23 cellular contexts compared by ENCODE assay signal in the genomic region with DNA sequence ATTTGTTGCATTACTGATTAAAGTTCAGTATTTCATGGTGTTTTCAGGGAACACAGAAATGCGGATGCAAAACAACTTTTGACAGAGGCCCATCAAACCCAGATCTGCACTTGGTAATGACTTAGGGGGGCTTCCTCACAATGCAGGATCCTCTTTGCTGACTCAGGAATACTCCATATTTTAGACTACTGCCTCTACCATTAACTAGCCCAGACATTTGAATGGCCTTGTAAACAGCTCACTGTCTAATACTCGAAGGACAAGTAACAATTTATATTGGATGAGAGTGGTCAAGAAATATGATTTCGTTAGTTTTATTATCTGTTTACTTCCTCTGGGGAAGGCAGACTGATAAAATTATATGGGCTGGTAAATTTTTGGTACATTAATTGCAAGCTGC. TPM values are rescaled to one million over a fixed set of nuclear protein-coding genes. Genes with fewer than 3 reads are reported as not detected.
A peak's percentile ranks its signal among the peaks of the same experiment; 100 is the strongest.
DNase-seq lines count a peak whose midpoint lies in the region; ATAC-seq, FAIRE-seq and TF ChIP-seq lines count a peak whose summit lies in the region.
"Had no signal": no experiment of that assay in that cellular context is flagged by ENCODE, and none has a peak within 500 bp of the region (broad histone marks: within the 10 kb centered on the region; RNA-seq: fewer than 3 reads in every experiment).

No MANE protein-coding gene starts in this region.

- H3K9me3 Mint-ChIP-seq in naive thymus-derived CD4-positive, alpha-beta T cell: no peaks in the 10 kb centered on the region
- H3K9me3 Mint-ChIP-seq: CD4-positive, CD25-positive, alpha-beta regulatory T cell; CD8-positive, alpha-beta T cell had no signal

- H2BK5ac ChIP-seq in IMR-90 (ENCODE audit: low read depth, low read length, poor library complexity, severe bottlenecking) (no peak overlapping the region), mesendoderm (ENCODE audit: low read length) (no peak overlapping the region)

- H3K79me1 ChIP-seq in IMR-90 (ENCODE audit: low read depth in 1 of 2, low read length in 2 of 2): peaks cover 28 to 71% of the 10 kb centered on the region in 2 experiments
- no peaks in the 10 kb centered on the region for H3K79me1 ChIP-seq in mesendoderm (ENCODE audit: low read length)

- intact Hi-C loops in IMR-90 (cut with micrococcal nuclease): no loop called here
- intact Hi-C loops in prostate gland (cut with DNase I): no loop called here
- intact Hi-C loops in naive thymus-derived CD4-positive, alpha-beta T cell (cut with micrococcal nuclease): no loop called here

- H2BK15ac ChIP-seq in IMR-90 (ENCODE audit: low read depth, low read length) (no peak overlapping the region), mesendoderm (replicated peaks; ENCODE audit: low read depth) (no peak overlapping the region)

- no peak overlapping the region for H3K56ac ChIP-seq in IMR-90 (ENCODE audit: extremely low read depth, insufficient read depth, low read length)
- H3K56ac ChIP-seq in mesendoderm (ENCODE audit: low read length): no peak overlapping the region

- dilution Hi-C loops in IMR-90 (cut with HindIII; ENCODE audit: low sequenced_read_pairs, unreplicated experiment): no loop called here

- H3K4me1 ChIP-seq in A549: peaks cover 5% of the 10 kb centered on the region; the same call in 2 of the 3 replicates
- peaks cover 9% of the 10 kb centered on the region for H3K4me1 ChIP-seq in IMR-90 (ENCODE audit: control insufficient read depth, insufficient read depth, low read length)
- peaks cover 29% of the 10 kb centered on the region for H3K4me1 ChIP-seq in SJSA1 (replicated peaks)
- H3K4me1 ChIP-seq in prostate gland (replicated peaks): no peaks in the 10 kb centered on the region
- no peaks in the 10 kb centered on the region for H3K4me1 ChIP-seq in mesendoderm (ENCODE audit: control insufficient read depth, low read depth, low read length)
- no peaks in the 10 kb centered on the region for H3K4me1 ChIP-seq in naive thymus-derived CD4-positive, alpha-beta T cell (ENCODE audit: control insufficient read depth in 2 of 2, insufficient read depth in 2 of 2, low read length in 2 of 2)
- H3K4me1 ChIP-seq: BLaER1, Caco-2 had no signal

- H3K27ac Mint-ChIP-seq in naive thymus-derived CD4-positive, alpha-beta T cell: no peak overlapping the region
- H3K27ac Mint-ChIP-seq: CD4-positive, CD25-positive, alpha-beta regulatory T cell; CD8-positive, alpha-beta T cell had no signal

- H3K4ac ChIP-seq in IMR-90 (ENCODE audit: low read depth, low read length) (no peak overlapping the region), mesendoderm (ENCODE audit: low read depth, low read length) (no peak overlapping the region)

- DNase-seq in A549 (ENCODE audit: low read depth in 1 of 2, low spot score in 1 of 2) (no peak), IMR-90 (no peak), SJSA1 (ENCODE audit: low read depth in 1 of 2, low spot score in 2 of 2) (no peak), fibroblast of villous mesenchyme (ENCODE audit: low read depth) (peak; percentile 43), prostate gland (ENCODE audit: low spot score) (no peak), mesendoderm (no peak)
- no peak for DNase-seq in naive thymus-derived CD4-positive, alpha-beta T cell
- DNase-seq: 8988T; Caco-2; CD4-positive, CD25-positive, alpha-beta regulatory T cell; CD8-positive, alpha-beta T cell; DMS79; EL; GDM1; GM23248; H7; HCEC 1CT had no signal

- H4K91ac ChIP-seq in IMR-90 (ENCODE audit: insufficient read depth, low read depth, low read length): no peak overlapping the region

- TF ChIP-seq RAD21 in A549 (conservative IDR thresholded peaks at IDR 0.05 in 1 of 2, IDR thresholded peaks at IDR 0.05 in 1 of 2) (no peak), IMR-90 (IDR thresholded peaks at IDR 0.05; ENCODE audit: low read length) (no peak)

- no peaks in the 10 kb centered on the region for H3K4me1 Mint-ChIP-seq in naive thymus-derived CD4-positive, alpha-beta T cell
- H3K4me1 Mint-ChIP-seq: CD4-positive, CD25-positive, alpha-beta regulatory T cell had no signal

- H3K4me3 Mint-ChIP-seq in naive thymus-derived CD4-positive, alpha-beta T cell: no peak overlapping the region
- H3K4me3 Mint-ChIP-seq: CD4-positive, CD25-positive, alpha-beta regulatory T cell; CD8-positive, alpha-beta T cell had no signal

- H2AK5ac ChIP-seq in IMR-90 (ENCODE audit: low read depth, low read length): no peak overlapping the region
- no peak overlapping the region for H2AK5ac ChIP-seq in mesendoderm (ENCODE audit: low read length)

- no peak for TF ChIP-seq EP300 in A549 (IDR thresholded peaks at IDR 0.05)

- TF ChIP-seq CTCF in A549 (IDR thresholded peaks at IDR 0.05) (no peak), IMR-90 (conservative IDR thresholded peaks at IDR 0.05; ENCODE audit: low read depth, low read length) (no peak), fibroblast of villous mesenchyme (IDR thresholded peaks at IDR 0.05; ENCODE audit: insufficient read depth, low read depth, low read length) (no peak), prostate gland (IDR thresholded peaks at IDR 0.05) (no peak)

- no peaks in the 10 kb centered on the region for H3K79me2 ChIP-seq in mesendoderm (ENCODE audit: control insufficient read depth, insufficient read depth, low read length)

- H3K18ac ChIP-seq in IMR-90 (ENCODE audit: low read depth, low read length) (no peak overlapping the region), mesendoderm (ENCODE audit: low read length) (no peak overlapping the region)

- H3K9ac ChIP-seq in IMR-90 (ENCODE audit: low read depth, low read length) (no peak overlapping the region), mesendoderm (ENCODE audit: low read length) (no peak overlapping the region)
- H3K9ac ChIP-seq: BLaER1, GM23248 had no signal

- no peak overlapping the region for H2AFZ ChIP-seq in IMR-90 (replicated peaks; ENCODE audit: low read length, poor library complexity)
- H2AFZ ChIP-seq: GM23248 had no signal

- BruUV-seq in IMR-90 (replicated peaks; lab: Mats Ljungman, UMichigan): no TSS peak

- H3K36me3 ChIP-seq in IMR-90 (ENCODE audit: control insufficient read depth, insufficient read depth, low read length): no peaks in the 10 kb centered on the region
- H3K36me3 ChIP-seq in SJSA1: peaks cover 60% of the 10 kb centered on the region
- no peaks in the 10 kb centered on the region for H3K36me3 ChIP-seq in prostate gland
- H3K36me3 ChIP-seq in mesendoderm (ENCODE audit: control insufficient read depth, insufficient read depth, low read length): no peaks in the 10 kb centered on the region
- no peaks in the 10 kb centered on the region for H3K36me3 ChIP-seq in naive thymus-derived CD4-positive, alpha-beta T cell (ENCODE audit: control insufficient read depth in 2 of 3, insufficient read depth in 3 of 3, low read length in 3 of 3)
- H3K36me3 ChIP-seq: BLaER1 had no signal

- H4K5ac ChIP-seq in IMR-90 (ENCODE audit: low read depth, low read length) (no peak overlapping the region), mesendoderm (ENCODE audit: low read length) (no peak overlapping the region)

- FAIRE-seq in A549 (lab: Jason Lieb, UNC): no peak
- FAIRE-seq: GM12878, GM19239, H1 had no signal

- H3K27me3 ChIP-seq in IMR-90 (ENCODE audit: control insufficient read depth, insufficient read depth, low read length) (no peaks in the 10 kb centered on the region), SJSA1 (replicated peaks) (no peaks in the 10 kb centered on the region), prostate gland (replicated peaks; ENCODE audit: insufficient read depth) (no peaks in the 10 kb centered on the region), mesendoderm (ENCODE audit: insufficient read depth, low read length, poor library complexity) (no peaks in the 10 kb centered on the region)
- peaks cover 0 to 2% of the 10 kb centered on the region in 2 donors for H3K27me3 ChIP-seq in naive thymus-derived CD4-positive, alpha-beta T cell (ENCODE audit: control insufficient read depth in 2 of 2, insufficient read depth in 2 of 2, low read length in 2 of 2)
- H3K27me3 ChIP-seq: BLaER1 had no signal

- CTCF ChIA-PET in A549 (lab: Yijun Ruan, JAX): interaction anchor here (0.8 to 6.9 kb wide), 5 partner anchors 9 to 387 kb away, joined by 3 to 86 read pairs (median 4); a partner anchor contains a TSS
- CTCF ChIA-PET in IMR-90 (lab: Yijun Ruan, JAX): no interaction called here
- CTCF ChIA-PET in naive thymus-derived CD4-positive, alpha-beta T cell (lab: Charles Lee): interaction anchor here (1.0 to 1.6 kb wide), 2 partner anchors 10 to 11 kb away, joined by 4 to 6 read pairs; no protein-coding TSS in a partner anchor

- H3K27ac ChIP-seq in A549 (no peak overlapping the region), IMR-90 (ENCODE audit: insufficient read depth, low read length) (no peak overlapping the region), SJSA1 (peak overlapping the region; percentile 61), prostate gland (no peak overlapping the region), mesendoderm (ENCODE audit: low read depth, low read length) (no peak overlapping the region)
- no peak overlapping the region for H3K27ac ChIP-seq in naive thymus-derived CD4-positive, alpha-beta T cell (ENCODE audit: low read depth, low read length)
- H3K27ac ChIP-seq: BLaER1, C4-2B had no signal

- no peak overlapping the region for H2BK120ac ChIP-seq in IMR-90 (ENCODE audit: low read depth, low read length)
- no peak overlapping the region for H2BK120ac ChIP-seq in mesendoderm (ENCODE audit: low read depth, low read length)

- WGBS in A549 (ENCODE audit: missing lambda C conversion rate): 62% methylated on average over 3 of the region's 3 CpGs
- WGBS in IMR-90 (ENCODE audit: extremely low coverage in 2 of 2, insufficient read length in 1 of 2), 2 experiments: no CpG with 5 or more reads among the region's 3 CpGs
- 41% methylated on average over 3 of the region's 3 CpGs for WGBS in prostate gland
- WGBS in mesendoderm (ENCODE audit: extremely low coverage, insufficient coverage, low lambda C conversion rate): no CpG with 5 or more reads among the region's 3 CpGs

- no peak overlapping the region for H4K8ac ChIP-seq in IMR-90 (ENCODE audit: low read depth in 2 of 2, low read length in 2 of 2)
- H4K8ac ChIP-seq in mesendoderm (ENCODE audit: low read depth, low read length): no peak overlapping the region

- in situ Hi-C loops in IMR-90 (cut with MboI; ENCODE audit: low sequenced_read_pairs): no loop called here

- H3K27me3 Mint-ChIP-seq in naive thymus-derived CD4-positive, alpha-beta T cell: peaks cover 5 to 26% (median 7%) of the 10 kb centered on the region in 5 donors

- POLR2A ChIA-PET in A549 (lab: Yijun Ruan, JAX) (no interaction called here), IMR-90 (lab: Charles Lee; ENCODE audit: unreplicated experiment) (no interaction called here)
- POLR2A ChIA-PET in naive thymus-derived CD4-positive, alpha-beta T cell (lab: Charles Lee): interaction anchor here (0.8 kb wide), 1 partner anchor 46 kb away, joined by 3 read pairs; no protein-coding TSS in a partner anchor

- H4K20me1 ChIP-seq in IMR-90 (ENCODE audit: insufficient read depth, low read length): peaks cover 25% of the 10 kb centered on the region
- H4K20me1 ChIP-seq: BLaER1 had no signal

- H3K36me3 Mint-ChIP-seq in naive thymus-derived CD4-positive, alpha-beta T cell: no peaks in the 10 kb centered on the region
- H3K36me3 Mint-ChIP-seq: CD4-positive, CD25-positive, alpha-beta regulatory T cell; CD8-positive, alpha-beta T cell had no signal

- no peak overlapping the region for H3K14ac ChIP-seq in IMR-90 (replicated peaks; ENCODE audit: low read depth, low read length)

- no peak overlapping the region for H2BK20ac ChIP-seq in IMR-90 (ENCODE audit: low read depth, low read length)

- no peak for ATAC-seq in A549
- ATAC-seq in IMR-90 (ENCODE audit: low read depth): no peak
- ATAC-seq in naive thymus-derived CD4-positive, alpha-beta T cell: no peak
- no peak for ATAC-seq in HG02610 (IDR thresholded peaks at IDR 0.05; ENCODE audit: unreplicated experiment)
- ATAC-seq: CD8-positive, alpha-beta T cell; GM12878 had no signal

- TF ChIP-seq POLR2A in A549 (IDR thresholded peaks at IDR 0.05; ENCODE audit: low read length) (no peak), IMR-90 (IDR thresholded peaks at IDR 0.05; ENCODE audit: low read depth, low read length) (no peak), prostate gland (IDR thresholded peaks at IDR 0.05) (no peak)

- no peak overlapping the region for H3K4me2 ChIP-seq in A549
- no peak overlapping the region for H3K4me2 ChIP-seq in IMR-90 (ENCODE audit: low read depth, low read length)
- no peak overlapping the region for H3K4me2 ChIP-seq in mesendoderm (ENCODE audit: low read length)
- H3K4me2 ChIP-seq: BLaER1 had no signal

- H3K23ac ChIP-seq in IMR-90 (ENCODE audit: low read depth, low read length): no peak overlapping the region
- H3K23ac ChIP-seq in mesendoderm (ENCODE audit: low read length): no peak overlapping the region

- peaks cover 32% of the 10 kb centered on the region for H3K9me1 ChIP-seq in IMR-90 (ENCODE audit: insufficient read depth, low read length)

- no peaks in the 10 kb centered on the region for H3K9me3 ChIP-seq in A549
- no peaks in the 10 kb centered on the region for H3K9me3 ChIP-seq in IMR-90 (ENCODE audit: control insufficient read depth, insufficient read depth, low read length)
- no peaks in the 10 kb centered on the region for H3K9me3 ChIP-seq in SJSA1 (replicated peaks)
- no peaks in the 10 kb centered on the region for H3K9me3 ChIP-seq in prostate gland
- no peaks in the 10 kb centered on the region for H3K9me3 ChIP-seq in naive thymus-derived CD4-positive, alpha-beta T cell (ENCODE audit: control insufficient read depth in 2 of 3, low read length in 3 of 3)
- H3K9me3 ChIP-seq: BLaER1, Caco-2 had no signal

- H2AK9ac ChIP-seq in IMR-90 (replicated peaks; ENCODE audit: low read depth, low read length, poor library complexity): no peak overlapping the region

- no peak overlapping the region for H3K4me3 ChIP-seq in A549
- H3K4me3 ChIP-seq in IMR-90 (ENCODE audit: insufficient read depth, low read depth, low read length): no peak overlapping the region
- no peak overlapping the region for H3K4me3 ChIP-seq in SJSA1
- H3K4me3 ChIP-seq in fibroblast of villous mesenchyme (ENCODE audit: low read depth, low read length): no peak overlapping the region
- no peak overlapping the region for H3K4me3 ChIP-seq in prostate gland
- no peak overlapping the region for H3K4me3 ChIP-seq in mesendoderm (ENCODE audit: low read length)
- no peak overlapping the region for H3K4me3 ChIP-seq in naive thymus-derived CD4-positive, alpha-beta T cell (ENCODE audit: low read length)
- H3K4me3 ChIP-seq: BLaER1, GM12878, GM23248 had no signal

RNA-seq across cellular contexts. Expression of a gene that starts 9.0 kb away (rescaled TPM):
- polyA plus RNA-seq in A549 (2011; rRNA removed) (79.5 and 117 TPM in 2 replicates), A549 (2017; fragmentation: RNase III; extraction: RNeasy Plus Mini Kit Qiagen cat#74134 plus additional on column Dnase treatment) (81.8 to 93.1 TPM (median 87.9 TPM) in 3 replicates), IMR-90 (2012; rRNA removed) (34.1 and 37.7 TPM in 2 replicates)
- polyA plus RNA-seq in A549 (2012; cell fraction: cytosol; rRNA removed): 43.9 and 52.7 TPM in 2 replicates
- polyA plus RNA-seq in A549 (2012; cell fraction: nucleus; rRNA removed): 63.8 and 90.2 TPM in 2 replicates
- polyA minus RNA-seq in A549 (2011; rRNA and poly(A)+ RNA removed): 83.0 and 87.7 TPM in 2 replicates
- total RNA-seq in IMR-90 (2012; rRNA removed) (56.1 and 70.5 TPM in 2 replicates), fibroblast of villous mesenchyme (34.5 and 60.5 TPM in 2 replicates), prostate gland (1 to 10 TPM; 2.6 to 7.4 TPM)
- 5.0 and 16.1 TPM in 2 replicates for polyA plus RNA-seq in IMR-90 (2012; cell fraction: cytosol; rRNA removed)
- 8.1 and 50.9 TPM in 2 replicates for polyA plus RNA-seq in IMR-90 (2012; cell fraction: nucleus; rRNA removed; ENCODE audit: low replicate concordance)
- total RNA-seq in SJSA1 (2014; rRNA removed; shearing (Covaris generic)): 170 and 171 TPM in 2 replicates
- 55.5 TPM for polyA plus RNA-seq in mesendoderm (2013, experiment 1 of 2)
- 58.0 TPM for polyA plus RNA-seq in mesendoderm (2013, experiment 2 of 2)
- total RNA-seq in naive thymus-derived CD4-positive, alpha-beta T cell: 10 to 100 TPM in 1 of 5 experiments, 1 to 10 TPM in 1, under 1 TPM in 2, not detected in 1; 0.30 to 39.4 (median 0.72) TPM
- polyA plus RNA-seq in naive thymus-derived CD4-positive, alpha-beta T cell: not detected

RNA-seq across cellular contexts. Expression of a gene that starts 47.5 kb away (rescaled TPM):
- 1,245 and 1,557 TPM in 2 replicates for polyA plus RNA-seq in A549 (2011; rRNA removed)
- polyA plus RNA-seq in A549 (2012; cell fraction: cytosol; rRNA removed): 2,903 and 3,168 TPM in 2 replicates
- 1,317 and 1,797 TPM in 2 replicates for polyA plus RNA-seq in A549 (2012; cell fraction: nucleus; rRNA removed)
- 3,637 to 4,104 TPM (median 3,948 TPM) in 3 replicates for polyA plus RNA-seq in A549 (2017; fragmentation: RNase III; extraction: RNeasy Plus Mini Kit Qiagen cat#74134 plus additional on column Dnase treatment)
- polyA minus RNA-seq in A549 (2011; rRNA and poly(A)+ RNA removed): 558 and 606 TPM in 2 replicates
- total RNA-seq in IMR-90 (2012; rRNA removed): 97.0 and 132 TPM in 2 replicates
- 1,440 and 1,469 TPM in 2 replicates for polyA plus RNA-seq in IMR-90 (2012; rRNA removed)
- 865 and 2,195 TPM in 2 replicates for polyA plus RNA-seq in IMR-90 (2012; cell fraction: cytosol; rRNA removed)
- polyA plus RNA-seq in IMR-90 (2012; cell fraction: nucleus; rRNA removed; ENCODE audit: low replicate concordance): 449 and 618 TPM in 2 replicates
- total RNA-seq in SJSA1 (2014; rRNA removed; shearing (Covaris generic)): 166 and 176 TPM in 2 replicates
- total RNA-seq in fibroblast of villous mesenchyme: 73.8 and 79.6 TPM in 2 replicates
- 100 to 1,000 TPM; 593 to 930 TPM for total RNA-seq in prostate gland
- polyA plus RNA-seq in mesendoderm (2013, experiment 1 of 2): 3,171 TPM
- 3,051 TPM for polyA plus RNA-seq in mesendoderm (2013, experiment 2 of 2)
- total RNA-seq in naive thymus-derived CD4-positive, alpha-beta T cell: 1,000 to 10,000 TPM; 1,719 to 2,941 (median 2,467) TPM
- polyA plus RNA-seq in naive thymus-derived CD4-positive, alpha-beta T cell: 1,000 to 10,000 TPM; 2,508 to 3,527 TPM
